ENCODE assay signal across 1 cellular context in genomic region chr1:212753766-212754165, GRCh38.
TF ChIP-seq lines count a peak whose summit lies in the region.

No MANE protein-coding gene starts in this region.

TF ChIP-seq in GM12878, 131 proteins besides CTCF, POLR2A, EP300 and RAD21:
- TF ChIP-seq STAT3 (IDR thresholded peaks at IDR 0.05; ENCODE audit: low read depth, low read length) (no peak), NFXL1 (IDR thresholded peaks at IDR 0.05; ENCODE audit: borderline replicate concordance) (no peak), HCFC1 (IDR thresholded peaks at IDR 0.05; ENCODE audit: low read length) (no peak), SIN3A (IDR thresholded peaks at IDR 0.05; ENCODE audit: low read depth, low read length) (no peak), RELB (IDR thresholded peaks at IDR 0.05; ENCODE audit: low read depth) (no peak), CHD4 (IDR thresholded peaks at IDR 0.05) (no peak), SRF (IDR thresholded peaks at IDR 0.05; ENCODE audit: low read depth in 2 of 2, low read length in 2 of 2) (no peak), CHD1 (IDR thresholded peaks at IDR 0.05; ENCODE audit: low read depth, low read length) (no peak), MTA3 (IDR thresholded peaks at IDR 0.05; ENCODE audit: borderline replicate concordance, low read length) (no peak), KLF5 (IDR thresholded peaks at IDR 0.05; ENCODE audit: partially characterized antibody) (no peak), YBX1 (IDR thresholded peaks at IDR 0.05) (no peak), BRCA1 (IDR thresholded peaks at IDR 0.05; ENCODE audit: low read depth, low read length) (no peak), ZNF384 (IDR thresholded peaks at IDR 0.05; ENCODE audit: borderline replicate concordance, low read depth, low read length) (no peak)
- TF ChIP-seq, protein P1, sequence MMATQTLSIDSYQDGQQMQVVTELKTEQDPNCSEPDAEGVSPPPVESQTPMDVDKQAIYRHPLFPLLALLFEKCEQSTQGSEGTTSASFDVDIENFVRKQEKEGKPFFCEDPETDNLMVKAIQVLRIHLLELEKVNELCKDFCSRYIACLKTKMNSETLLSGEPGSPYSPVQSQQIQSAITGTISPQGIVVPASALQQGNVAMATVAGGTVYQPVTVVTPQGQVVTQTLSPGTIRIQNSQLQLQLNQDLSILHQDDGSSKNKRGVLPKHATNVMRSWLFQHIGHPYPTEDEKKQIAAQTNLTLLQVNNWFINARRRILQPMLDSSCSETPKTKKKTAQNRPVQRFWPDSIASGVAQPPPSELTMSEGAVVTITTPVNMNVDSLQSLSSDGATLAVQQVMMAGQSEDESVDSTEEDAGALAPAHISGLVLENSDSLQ (IDR thresholded peaks at IDR 0.05): no peak
- TF ChIP-seq, protein P2, sequence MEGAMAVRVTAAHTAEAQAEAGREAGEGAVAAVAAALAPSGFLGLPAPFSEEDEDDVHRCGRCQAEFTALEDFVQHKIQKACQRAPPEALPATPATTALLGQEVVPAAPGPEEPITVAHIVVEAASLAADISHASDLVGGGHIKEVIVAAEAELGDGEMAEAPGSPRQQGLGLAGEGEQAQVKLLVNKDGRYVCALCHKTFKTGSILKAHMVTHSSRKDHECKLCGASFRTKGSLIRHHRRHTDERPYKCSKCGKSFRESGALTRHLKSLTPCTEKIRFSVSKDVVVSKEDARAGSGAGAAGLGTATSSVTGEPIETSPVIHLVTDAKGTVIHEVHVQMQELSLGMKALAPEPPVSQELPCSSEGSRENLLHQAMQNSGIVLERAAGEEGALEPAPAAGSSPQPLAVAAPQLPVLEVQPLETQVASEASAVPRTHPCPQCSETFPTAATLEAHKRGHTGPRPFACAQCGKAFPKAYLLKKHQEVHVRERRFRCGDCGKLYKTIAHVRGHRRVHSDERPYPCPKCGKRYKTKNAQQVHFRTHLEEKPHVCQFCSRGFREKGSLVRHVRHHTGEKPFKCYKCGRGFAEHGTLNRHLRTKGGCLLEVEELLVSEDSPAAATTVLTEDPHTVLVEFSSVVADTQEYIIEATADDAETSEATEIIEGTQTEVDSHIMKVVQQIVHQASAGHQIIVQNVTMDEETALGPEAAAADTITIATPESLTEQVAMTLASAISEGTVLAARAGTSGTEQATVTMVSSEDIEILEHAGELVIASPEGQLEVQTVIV (IDR thresholded peaks at IDR 0.05; ENCODE audit: borderline replicate concordance, partially characterized antibody): no peak
- TF ChIP-seq, protein P3, sequence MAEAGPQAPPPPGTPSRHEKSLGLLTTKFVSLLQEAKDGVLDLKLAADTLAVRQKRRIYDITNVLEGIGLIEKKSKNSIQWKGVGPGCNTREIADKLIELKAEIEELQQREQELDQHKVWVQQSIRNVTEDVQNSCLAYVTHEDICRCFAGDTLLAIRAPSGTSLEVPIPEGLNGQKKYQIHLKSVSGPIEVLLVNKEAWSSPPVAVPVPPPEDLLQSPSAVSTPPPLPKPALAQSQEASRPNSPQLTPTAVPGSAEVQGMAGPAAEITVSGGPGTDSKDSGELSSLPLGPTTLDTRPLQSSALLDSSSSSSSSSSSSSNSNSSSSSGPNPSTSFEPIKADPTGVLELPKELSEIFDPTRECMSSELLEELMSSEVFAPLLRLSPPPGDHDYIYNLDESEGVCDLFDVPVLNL (IDR thresholded peaks at IDR 0.05; ENCODE audit: low read depth, low read length): no peak
